Comparison of ENCODE assay signal across 1 cellular context in genomic region chr20:23620670-23621386, GRCh38.
TF ChIP-seq lines count a peak whose summit lies in the region.
"Not testable (repeated sequence)": the region's sequence is repeated elsewhere in the genome, so short reads cannot be mapped to it uniquely, and the experiment has no call there.

No MANE protein-coding gene starts in this region.

TF ChIP-seq in HepG2, 621 proteins besides CTCF, POLR2A, EP300 and RAD21 (continues in another document):
- TF ChIP-seq WIZ (CRISPR knock-in tag; IDR thresholded peaks at IDR 0.05) (0 out of 2 replicates have a peak, but pooled peaks have one; percentile 46), SAP130 (CRISPR knock-in tag; IDR thresholded peaks at IDR 0.05; ENCODE audit: low read depth) (peak; percentile 79), ZNF883 (CRISPR knock-in tag; IDR thresholded peaks at IDR 0.05; ENCODE audit: not compliant biosample characterization) (peak; percentile 56), ZNF891 (CRISPR knock-in tag; IDR thresholded peaks at IDR 0.05) (peak; percentile 56; the same call in 1 of the 2 replicates), ZSCAN25 (CRISPR knock-in tag; IDR thresholded peaks at IDR 0.05) (peak; percentile 69), SPEN (CRISPR knock-in tag; IDR thresholded peaks at IDR 0.05; ENCODE audit: low read depth) (peak; percentile 85; the same call in 1 of the 2 replicates), MTA1 (CRISPR knock-in tag; IDR thresholded peaks at IDR 0.05; ENCODE audit: borderline replicate concordance) (peak; percentile 99), ZNF629 (CRISPR knock-in tag; conservative IDR thresholded peaks at IDR 0.05) (peak; percentile 79), ETV5 (CRISPR knock-in tag; IDR thresholded peaks at IDR 0.05; ENCODE audit: borderline replicate concordance) (peak; percentile 51; the same call in 1 of the 2 replicates), ZNF580 (CRISPR knock-in tag; IDR thresholded peaks at IDR 0.05; ENCODE audit: borderline replicate concordance, low read depth) (0 out of 2 replicates have a peak, but pooled peaks have one; percentile 45), ZNF225 (CRISPR knock-in tag; IDR thresholded peaks at IDR 0.05) (peak; percentile 66; the same call in 1 of the 2 replicates), LCORL (CRISPR knock-in tag; IDR thresholded peaks at IDR 0.05) (0 out of 2 replicates have a peak, but pooled peaks have one; percentile 48), ZFX (CRISPR knock-in tag; IDR thresholded peaks at IDR 0.05; ENCODE audit: low read depth) (peak; percentile 92), ZNF263 (CRISPR knock-in tag; IDR thresholded peaks at IDR 0.05) (peak; percentile 16; the same call in 1 of the 2 replicates), HIC2 (CRISPR knock-in tag; IDR thresholded peaks at IDR 0.05; ENCODE audit: low read depth) (peak; percentile 97), ZNF788 (CRISPR knock-in tag; IDR thresholded peaks at IDR 0.05; ENCODE audit: borderline replicate concordance) (peak; percentile 91; the same call in 1 of the 2 replicates), NFKBIZ (CRISPR knock-in tag; IDR thresholded peaks at IDR 0.05) (peak; percentile 49; the same call in 1 of the 2 replicates), GATAD2A (CRISPR knock-in tag; IDR thresholded peaks at IDR 0.05) (peak; percentile 94), NFATC3 (CRISPR knock-in tag; IDR thresholded peaks at IDR 0.05) (0 out of 2 replicates have a peak, but pooled peaks have one; percentile 55), ZNF44 (CRISPR knock-in tag; IDR thresholded peaks at IDR 0.05) (peak; percentile 72; the same call in 1 of the 2 replicates), RFXAP (CRISPR knock-in tag; IDR thresholded peaks at IDR 0.05; ENCODE audit: borderline replicate concordance) (peak; percentile 86), HNF4A (CRISPR knock-in tag; IDR thresholded peaks at IDR 0.05) (peak; percentile 77), ZKSCAN8 (CRISPR knock-in tag; IDR thresholded peaks at IDR 0.05; ENCODE audit: borderline replicate concordance) (peak; percentile 56; the same call in 1 of the 2 replicates), ZNF431 (CRISPR knock-in tag; IDR thresholded peaks at IDR 0.05; ENCODE audit: borderline replicate concordance, low read depth) (peak; percentile 49; the same call in 1 of the 2 replicates), ZNF292 (CRISPR knock-in tag; IDR thresholded peaks at IDR 0.05; ENCODE audit: borderline replicate concordance, low read depth) (peak; percentile 96), ZNF432 (CRISPR knock-in tag; IDR thresholded peaks at IDR 0.05; ENCODE audit: borderline replicate concordance) (0 out of 2 replicates have a peak, but pooled peaks have one; percentile 51), ARNTL (CRISPR knock-in tag; IDR thresholded peaks at IDR 0.05) (peak; percentile 44; the same call in 1 of the 2 replicates), MYC (CRISPR knock-in tag; IDR thresholded peaks at IDR 0.05; ENCODE audit: borderline replicate concordance) (peak; percentile 76; the same call in 1 of the 2 replicates), ZMYM3 (CRISPR knock-in tag; IDR thresholded peaks at IDR 0.05) (peak; percentile 86; the same call in 1 of the 2 replicates), ZFP91 (CRISPR knock-in tag; IDR thresholded peaks at IDR 0.05; ENCODE audit: borderline replicate concordance) (peak; percentile 73; the same call in 1 of the 2 replicates), ZNF766 (CRISPR knock-in tag; IDR thresholded peaks at IDR 0.05; ENCODE audit: borderline replicate concordance) (0 out of 2 replicates have a peak, but pooled peaks have one; percentile 30), PPARG (CRISPR knock-in tag; conservative IDR thresholded peaks at IDR 0.05) (peak; percentile 46; the same call in 1 of the 2 replicates), EED (CRISPR knock-in tag; IDR thresholded peaks at IDR 0.05) (peak; percentile 35; the same call in 1 of the 2 replicates), JUN (CRISPR knock-in tag; IDR thresholded peaks at IDR 0.05) (peak; percentile 86; the same call in 1 of the 2 replicates), ELF3 (CRISPR knock-in tag; IDR thresholded peaks at IDR 0.05) (peak; percentile 80), ZBTB7B (CRISPR knock-in tag; IDR thresholded peaks at IDR 0.05) (peak; percentile 65; the same call in 1 of the 2 replicates), TEAD3 (CRISPR knock-in tag; optimal IDR thresholded peaks at IDR 0.05; ENCODE audit: borderline replicate concordance) (peak; percentile 78), HMG20A (CRISPR knock-in tag; IDR thresholded peaks at IDR 0.05; ENCODE audit: borderline replicate concordance) (peak; percentile 62; the same call in 1 of the 2 replicates), YEATS2 (CRISPR knock-in tag; IDR thresholded peaks at IDR 0.05; ENCODE audit: borderline replicate concordance) (peak; percentile 74; the same call in 1 of the 2 replicates), DPF2 (CRISPR knock-in tag; IDR thresholded peaks at IDR 0.05; ENCODE audit: borderline replicate concordance, low read depth) (peak; percentile 82; the same call in 1 of the 2 replicates), ATF7-NPFF (CRISPR knock-in tag; IDR thresholded peaks at IDR 0.05; ENCODE audit: low read depth) (0 out of 2 replicates have a peak, but pooled peaks have one; percentile 17), CBX5 (CRISPR knock-in tag; IDR thresholded peaks at IDR 0.05; ENCODE audit: borderline replicate concordance) (peak; percentile 38; the same call in 1 of the 2 replicates)
- TF ChIP-seq, protein P1, sequence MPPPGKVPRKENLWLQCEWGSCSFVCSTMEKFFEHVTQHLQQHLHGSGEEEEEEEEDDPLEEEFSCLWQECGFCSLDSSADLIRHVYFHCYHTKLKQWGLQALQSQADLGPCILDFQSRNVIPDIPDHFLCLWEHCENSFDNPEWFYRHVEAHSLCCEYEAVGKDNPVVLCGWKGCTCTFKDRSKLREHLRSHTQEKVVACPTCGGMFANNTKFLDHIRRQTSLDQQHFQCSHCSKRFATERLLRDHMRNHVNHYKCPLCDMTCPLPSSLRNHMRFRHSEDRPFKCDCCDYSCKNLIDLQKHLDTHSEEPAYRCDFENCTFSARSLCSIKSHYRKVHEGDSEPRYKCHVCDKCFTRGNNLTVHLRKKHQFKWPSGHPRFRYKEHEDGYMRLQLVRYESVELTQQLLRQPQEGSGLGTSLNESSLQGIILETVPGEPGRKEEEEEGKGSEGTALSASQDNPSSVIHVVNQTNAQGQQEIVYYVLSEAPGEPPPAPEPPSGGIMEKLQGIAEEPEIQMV (CRISPR knock-in tag; IDR thresholded peaks at IDR 0.05; ENCODE audit: low read depth), result peak; percentile 71; the same call in 1 of the 2 replicates
- TF ChIP-seq, protein P2, sequence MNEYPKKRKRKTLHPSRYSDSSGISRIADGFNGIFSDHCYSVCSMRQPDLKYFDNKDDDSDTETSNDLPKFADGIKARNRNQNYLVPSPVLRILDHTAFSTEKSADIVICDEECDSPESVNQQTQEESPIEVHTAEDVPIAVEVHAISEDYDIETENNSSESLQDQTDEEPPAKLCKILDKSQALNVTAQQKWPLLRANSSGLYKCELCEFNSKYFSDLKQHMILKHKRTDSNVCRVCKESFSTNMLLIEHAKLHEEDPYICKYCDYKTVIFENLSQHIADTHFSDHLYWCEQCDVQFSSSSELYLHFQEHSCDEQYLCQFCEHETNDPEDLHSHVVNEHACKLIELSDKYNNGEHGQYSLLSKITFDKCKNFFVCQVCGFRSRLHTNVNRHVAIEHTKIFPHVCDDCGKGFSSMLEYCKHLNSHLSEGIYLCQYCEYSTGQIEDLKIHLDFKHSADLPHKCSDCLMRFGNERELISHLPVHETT (CRISPR knock-in tag; conservative IDR thresholded peaks at IDR 0.05), result 0 out of 2 replicates have a peak, but pooled peaks have one; percentile 29
- TF ChIP-seq LCORL (IDR thresholded peaks at IDR 0.05), result not testable (repeated sequence)
- TF ChIP-seq, protein P3, sequence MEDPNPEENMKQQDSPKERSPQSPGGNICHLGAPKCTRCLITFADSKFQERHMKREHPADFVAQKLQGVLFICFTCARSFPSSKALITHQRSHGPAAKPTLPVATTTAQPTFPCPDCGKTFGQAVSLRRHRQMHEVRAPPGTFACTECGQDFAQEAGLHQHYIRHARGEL (CRISPR knock-in tag; IDR thresholded peaks at IDR 0.05), result 0 out of 2 replicates have a peak, but pooled peaks have one; percentile 85
- TF ChIP-seq, protein P4, sequence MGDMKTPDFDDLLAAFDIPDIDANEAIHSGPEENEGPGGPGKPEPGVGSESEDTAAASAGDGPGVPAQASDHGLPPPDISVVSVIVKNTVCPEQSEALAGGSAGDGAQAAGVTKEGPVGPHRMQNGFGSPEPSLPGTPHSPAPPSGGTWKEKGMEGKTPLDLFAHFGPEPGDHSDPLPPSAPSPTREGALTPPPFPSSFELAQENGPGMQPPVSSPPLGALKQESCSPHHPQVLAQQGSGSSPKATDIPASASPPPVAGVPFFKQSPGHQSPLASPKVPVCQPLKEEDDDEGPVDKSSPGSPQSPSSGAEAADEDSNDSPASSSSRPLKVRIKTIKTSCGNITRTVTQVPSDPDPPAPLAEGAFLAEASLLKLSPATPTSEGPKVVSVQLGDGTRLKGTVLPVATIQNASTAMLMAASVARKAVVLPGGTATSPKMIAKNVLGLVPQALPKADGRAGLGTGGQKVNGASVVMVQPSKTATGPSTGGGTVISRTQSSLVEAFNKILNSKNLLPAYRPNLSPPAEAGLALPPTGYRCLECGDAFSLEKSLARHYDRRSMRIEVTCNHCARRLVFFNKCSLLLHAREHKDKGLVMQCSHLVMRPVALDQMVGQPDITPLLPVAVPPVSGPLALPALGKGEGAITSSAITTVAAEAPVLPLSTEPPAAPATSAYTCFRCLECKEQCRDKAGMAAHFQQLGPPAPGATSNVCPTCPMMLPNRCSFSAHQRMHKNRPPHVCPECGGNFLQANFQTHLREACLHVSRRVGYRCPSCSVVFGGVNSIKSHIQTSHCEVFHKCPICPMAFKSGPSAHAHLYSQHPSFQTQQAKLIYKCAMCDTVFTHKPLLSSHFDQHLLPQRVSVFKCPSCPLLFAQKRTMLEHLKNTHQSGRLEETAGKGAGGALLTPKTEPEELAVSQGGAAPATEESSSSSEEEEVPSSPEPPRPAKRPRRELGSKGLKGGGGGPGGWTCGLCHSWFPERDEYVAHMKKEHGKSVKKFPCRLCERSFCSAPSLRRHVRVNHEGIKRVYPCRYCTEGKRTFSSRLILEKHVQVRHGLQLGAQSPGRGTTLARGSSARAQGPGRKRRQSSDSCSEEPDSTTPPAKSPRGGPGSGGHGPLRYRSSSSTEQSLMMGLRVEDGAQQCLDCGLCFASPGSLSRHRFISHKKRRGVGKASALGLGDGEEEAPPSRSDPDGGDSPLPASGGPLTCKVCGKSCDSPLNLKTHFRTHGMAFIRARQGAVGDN (CRISPR knock-in tag; IDR thresholded peaks at IDR 0.05), result peak; percentile 95
- TF ChIP-seq, protein P5, sequence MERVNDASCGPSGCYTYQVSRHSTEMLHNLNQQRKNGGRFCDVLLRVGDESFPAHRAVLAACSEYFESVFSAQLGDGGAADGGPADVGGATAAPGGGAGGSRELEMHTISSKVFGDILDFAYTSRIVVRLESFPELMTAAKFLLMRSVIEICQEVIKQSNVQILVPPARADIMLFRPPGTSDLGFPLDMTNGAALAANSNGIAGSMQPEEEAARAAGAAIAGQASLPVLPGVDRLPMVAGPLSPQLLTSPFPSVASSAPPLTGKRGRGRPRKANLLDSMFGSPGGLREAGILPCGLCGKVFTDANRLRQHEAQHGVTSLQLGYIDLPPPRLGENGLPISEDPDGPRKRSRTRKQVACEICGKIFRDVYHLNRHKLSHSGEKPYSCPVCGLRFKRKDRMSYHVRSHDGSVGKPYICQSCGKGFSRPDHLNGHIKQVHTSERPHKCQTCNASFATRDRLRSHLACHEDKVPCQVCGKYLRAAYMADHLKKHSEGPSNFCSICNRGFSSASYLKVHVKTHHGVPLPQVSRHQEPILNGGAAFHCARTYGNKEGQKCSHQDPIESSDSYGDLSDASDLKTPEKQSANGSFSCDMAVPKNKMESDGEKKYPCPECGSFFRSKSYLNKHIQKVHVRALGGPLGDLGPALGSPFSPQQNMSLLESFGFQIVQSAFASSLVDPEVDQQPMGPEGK (CRISPR knock-in tag; IDR thresholded peaks at IDR 0.05), result 0 out of 2 replicates have a peak, but pooled peaks have one; percentile 51
- TF ChIP-seq, protein P6, sequence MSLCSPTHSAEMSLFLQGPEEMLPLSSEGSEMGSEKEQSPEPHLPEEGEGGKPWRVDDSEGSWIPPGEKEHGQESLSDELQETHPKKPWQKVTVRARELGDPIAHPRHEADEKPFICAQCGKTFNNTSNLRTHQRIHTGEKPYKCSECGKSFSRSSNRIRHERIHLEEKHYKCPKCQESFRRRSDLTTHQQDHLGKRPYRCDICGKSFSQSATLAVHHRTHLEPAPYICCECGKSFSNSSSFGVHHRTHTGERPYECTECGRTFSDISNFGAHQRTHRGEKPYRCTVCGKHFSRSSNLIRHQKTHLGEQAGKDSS (CRISPR knock-in tag; IDR thresholded peaks at IDR 0.05; ENCODE audit: borderline replicate concordance, low read depth), result peak; percentile 73; the same call in 1 of the 2 replicates
